5 cellular contexts compared by ENCODE assay signal in the genomic region with DNA sequence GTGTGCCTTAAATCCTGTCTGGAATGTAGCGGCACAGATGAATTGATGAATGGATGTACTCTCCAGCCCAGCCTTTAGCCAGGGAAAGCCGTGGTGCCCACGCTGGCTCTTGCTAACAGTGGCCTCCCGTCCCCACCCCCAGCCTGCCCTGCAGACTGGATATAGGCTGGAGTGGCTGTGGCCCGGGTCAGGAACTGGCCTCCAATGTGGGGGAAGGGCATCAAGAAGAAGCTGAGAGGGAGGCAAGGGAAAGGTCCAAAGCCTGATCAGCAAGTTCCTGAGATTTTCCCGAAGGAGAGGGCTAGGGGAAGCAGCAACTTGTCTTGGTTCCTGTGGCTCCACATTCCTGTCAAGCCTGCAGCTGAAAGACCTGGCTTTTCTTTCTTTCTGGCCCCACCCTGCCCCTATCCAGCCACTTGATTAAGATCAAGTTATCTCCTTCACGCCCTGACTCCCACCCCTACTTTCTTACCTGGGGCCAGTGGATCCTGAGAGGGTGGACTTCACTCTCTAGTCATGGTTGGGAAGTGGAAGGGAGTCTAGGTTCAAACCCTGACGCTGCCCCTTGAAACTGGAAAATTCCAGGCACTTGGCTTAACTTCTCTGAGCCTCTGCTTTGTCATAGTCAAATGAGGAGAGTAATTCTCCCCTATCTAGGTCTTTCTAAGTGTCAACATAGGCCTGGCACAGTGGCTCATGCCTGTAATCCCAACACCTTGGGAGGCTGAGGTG. TPM values are rescaled to one million over a fixed set of nuclear protein-coding genes. Genes with fewer than 3 reads are reported as not detected.
DNase-seq lines count a peak whose midpoint lies in the region; ATAC-seq and TF ChIP-seq lines count a peak whose summit lies in the region.

No MANE protein-coding gene starts in this region.

- no peaks in the 10 kb centered on the region for H3K27me3 ChIP-seq in esophagus muscularis mucosa
- no peaks in the 10 kb centered on the region for H3K27me3 ChIP-seq in testis

- H3K4me3 ChIP-seq in esophagus muscularis mucosa: no peak overlapping the region
- H3K4me3 ChIP-seq in testis: no peak overlapping the region

- intact Hi-C loops in esophagus muscularis mucosa (cut with DNase I) (no loop called here), testis (cut with DNase I; ENCODE audit: low total_unique reads) (no loop called here)

- TF ChIP-seq EP300 in esophagus muscularis mucosa (IDR thresholded peaks at IDR 0.05): no peak

- 53% methylated on average over 8 of the region's 8 CpGs for WGBS in esophagus muscularis mucosa
- 68 to 77% methylated on average over 8 of the region's 8 CpGs for WGBS in testis, 2 donors

- no peak for ATAC-seq in T-helper 17 cell

- peaks cover 14% of the 10 kb centered on the region for H3K4me1 Mint-ChIP-seq in T-helper 17 cell

- no peak overlapping the region for H3K4me3 Mint-ChIP-seq in T-helper 17 cell

- peak overlapping the region; percentile 16 to 77 (median 66) for H3K27ac ChIP-seq in esophagus muscularis mucosa (replicated peaks in 1 of 4)
- peak overlapping the region; percentile 100 for H3K27ac ChIP-seq in substantia nigra (ENCODE audit: low read depth, low read length, poor library complexity, severe bottlenecking)
- H3K27ac ChIP-seq in testis: no peak overlapping the region

- H3K36me3 ChIP-seq in esophagus muscularis mucosa (peaks cover 1 to 15% (median 9%) of the 10 kb centered on the region in 4 donors), testis (ENCODE audit: low read depth, missing control alignments) (no peaks in the 10 kb centered on the region)

- no peaks in the 10 kb centered on the region for H3K9me3 ChIP-seq in T-helper 17 cell (ENCODE audit: control insufficient read depth, low read length, poor library complexity, severe bottlenecking)
- H3K9me3 ChIP-seq in esophagus muscularis mucosa: no peaks in the 10 kb centered on the region
- H3K9me3 ChIP-seq in testis: no peaks in the 10 kb centered on the region

- TF ChIP-seq CTCF in esophagus muscularis mucosa (IDR thresholded peaks at IDR 0.05): no peak
- no peak for TF ChIP-seq CTCF in testis (IDR thresholded peaks at IDR 0.05)

- H3K36me3 Mint-ChIP-seq in T-helper 17 cell (ENCODE audit: low read depth): peaks cover 6% of the 10 kb centered on the region

- no peak for DNase-seq in T-helper 17 cell
- no peak for DNase-seq in esophagus muscularis mucosa (ENCODE audit: extremely low spot score)
- peak in 8 of 49 donors; percentile 12 to 31 (median 23) for DNase-seq in substantia nigra (lab: John Stamatoyannopoulos, UW)
- no peak for DNase-seq in testis
- DNase-seq in NCI-H2081 (lab: John Stamatoyannopoulos, UW): no peak

- no peak for TF ChIP-seq POLR2A in esophagus muscularis mucosa (IDR thresholded peaks at IDR 0.05; ENCODE audit: low read depth)
- no peak for TF ChIP-seq POLR2A in testis (IDR thresholded peaks at IDR 0.05)

- peak overlapping the region; percentile 90 for H3K27ac Mint-ChIP-seq in T-helper 17 cell

- no peaks in the 10 kb centered on the region for H3K27me3 Mint-ChIP-seq in T-helper 17 cell

- H3K4me1 ChIP-seq in esophagus muscularis mucosa (peaks cover 24 to 78% (median 74%) of the 10 kb centered on the region in 4 donors), testis (peaks cover 32% of the 10 kb centered on the region)

RNA-seq across cellular contexts. Expression of a gene that starts 11.0 kb away (rescaled TPM):
- 10 to 100 TPM; 19.2 to 21.9 TPM for total RNA-seq in T-helper 17 cell
- 100 to 1,000 TPM in 1 of 4 donors, 10 to 100 TPM in 3; 51.2 to 136 (median 71.2) TPM for total RNA-seq in esophagus muscularis mucosa
- 10 to 100 TPM; 25.2 to 38.0 TPM for total RNA-seq in testis
- 30.8 TPM for polyA plus RNA-seq in testis (ENCODE audit: insufficient read depth, low read depth, low replicate concordance)

RNA-seq across cellular contexts. Expression of a gene that starts 45.9 kb away (rescaled TPM):
- 100 to 1,000 TPM; 517 to 546 TPM for total RNA-seq in T-helper 17 cell
- total RNA-seq in esophagus muscularis mucosa: 100 to 1,000 TPM; 348 to 494 (median 425) TPM
- 100 to 1,000 TPM; 185 to 316 TPM for total RNA-seq in testis
- polyA plus RNA-seq in testis (ENCODE audit: insufficient read depth, low read depth, low replicate concordance): 295 TPM

RNA-seq across cellular contexts. Expression of a gene that starts 51.0 kb away (rescaled TPM):
- total RNA-seq in T-helper 17 cell (10 to 100 TPM; 21.3 to 24.4 TPM), esophagus muscularis mucosa (10 to 100 TPM; 27.4 to 64.2 (median 48.1) TPM), testis (100 to 1,000 TPM; 117 to 138 TPM)
- polyA plus RNA-seq in testis (ENCODE audit: insufficient read depth, low read depth, low replicate concordance): 61.5 TPM

RNA-seq across cellular contexts. Expression of a gene that starts 58.3 kb away (rescaled TPM):
- total RNA-seq in T-helper 17 cell (not detected), esophagus muscularis mucosa (not detected), testis (10 to 100 TPM; 50.9 to 70.9 TPM)
- polyA plus RNA-seq in testis (ENCODE audit: insufficient read depth, low read depth, low replicate concordance): 241 TPM

RNA-seq across cellular contexts. Expression of a gene that starts 58.4 kb away (rescaled TPM):
- total RNA-seq in T-helper 17 cell (10 to 100 TPM; 25.9 to 27.7 TPM), esophagus muscularis mucosa (10 to 100 TPM; 45.7 to 93.0 (median 72.1) TPM), testis (100 to 1,000 TPM; 107 to 137 TPM)
- 88.7 TPM for polyA plus RNA-seq in testis (ENCODE audit: insufficient read depth, low read depth, low replicate concordance)

Comparison
In these comparisons a context has a peak if more than half of its experiments do, and no peak if none do; other contexts are left out.
1. H3K27ac ChIP-seq: peak in esophagus muscularis mucosa (4 of 4) and substantia nigra (single experiment); none in testis (0 of 2).